Comparison of ENCODE assay signal across 9 cellular contexts in the genomic region with DNA sequence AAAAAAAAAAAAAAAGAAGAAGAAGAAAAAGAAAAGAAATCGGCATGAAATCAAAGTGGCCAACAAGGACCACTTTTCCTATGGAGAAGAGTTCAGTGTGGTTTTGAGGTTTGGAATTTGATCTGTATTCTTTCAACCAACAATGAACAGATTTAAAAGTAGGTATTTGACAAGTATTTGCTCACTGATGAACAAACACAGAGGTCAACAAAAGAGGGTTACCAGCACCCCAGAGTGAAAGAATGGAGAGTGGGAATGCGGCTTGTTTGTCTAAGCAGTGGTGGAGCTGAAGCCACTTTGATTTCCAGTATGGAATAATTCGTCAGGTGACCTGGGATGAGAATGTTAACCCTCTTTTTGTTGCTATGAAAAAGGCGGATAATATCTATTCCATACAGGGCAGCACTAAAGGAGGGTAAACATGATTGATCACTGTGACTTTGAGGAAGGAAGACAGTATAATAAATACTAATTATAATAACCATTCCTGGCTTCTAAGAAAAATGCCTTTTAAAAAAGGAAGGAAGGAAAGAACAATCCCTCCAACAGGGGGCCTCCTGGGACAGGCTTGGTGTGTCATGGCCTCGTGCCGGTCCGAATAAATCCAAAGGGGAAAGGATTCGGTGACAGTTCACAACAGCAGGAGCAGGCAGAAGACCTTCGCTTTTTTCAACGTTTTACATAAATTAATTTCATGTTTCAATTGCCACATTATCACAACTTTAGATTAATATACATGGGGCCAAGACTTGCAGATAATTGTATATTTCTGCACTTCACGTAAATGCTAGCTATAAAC. TPM values are rescaled to one million over a fixed set of nuclear protein-coding genes. Genes with fewer than 3 reads are reported as not detected.
DNase-seq lines count a peak whose midpoint lies in the region; ATAC-seq and TF ChIP-seq lines count a peak whose summit lies in the region.
"Had no signal": no experiment of that assay in that cellular context is flagged by ENCODE, and none has a peak within 500 bp of the region (broad histone marks: within the 10 kb centered on the region; RNA-seq: fewer than 3 reads in every experiment).

No MANE protein-coding gene starts in this region.

- intact Hi-C loops in Calu3 (cut with micrococcal nuclease; ENCODE audit: unreplicated experiment) = no loop called here

- H3K4me1 ChIP-seq in liver (ENCODE audit: control insufficient read depth in 4 of 4, insufficient read depth in 4 of 4, low read length in 3 of 4) = no peaks in the 10 kb centered on the region

- no peaks in the 10 kb centered on the region for H3K27me3 ChIP-seq in liver (ENCODE audit: control insufficient read depth in 4 of 4, insufficient read depth in 4 of 4, low read length in 3 of 4)

- ATAC-seq in HG02973 (IDR thresholded peaks at IDR 0.05; ENCODE audit: unreplicated experiment) (no peak), GM21447 (IDR thresholded peaks at IDR 0.05; ENCODE audit: unreplicated experiment) (no peak)

- no TSS peak for BruUV-seq in Calu3 (replicated peaks; lab: Mats Ljungman, UMichigan)

- H3K36me3 ChIP-seq in liver (ENCODE audit: control insufficient read depth in 4 of 4, insufficient read depth in 3 of 4, low read depth in 1 of 4, low read length in 3 of 4) = no peaks in the 10 kb centered on the region

- no peaks in the 10 kb centered on the region for H3K9me3 Mint-ChIP-seq in Calu3 (ENCODE audit: low read depth, unreplicated experiment)

- no peak overlapping the region for H3K9ac ChIP-seq in liver (ENCODE audit: low read depth in 1 of 2, low read length in 2 of 2)

- no peaks in the 10 kb centered on the region for H3K9me3 ChIP-seq in liver (ENCODE audit: control insufficient read depth in 4 of 4, low read length in 3 of 4)

- no peak overlapping the region for H3K4me3 ChIP-seq in liver (ENCODE audit: low read depth in 1 of 3, low read length in 3 of 3)

- WGBS in liver = 29% methylated on average over 11 of the region's 11 CpGs

- CTCF ChIA-PET in Calu3 (lab: Charles Lee) = interaction anchor here (0.9 kb wide), 1 partner anchor 57 kb away, joined by 3 read pairs; no protein-coding TSS in a partner anchor

- peaks cover 8% of the 10 kb centered on the region for H3K4me1 Mint-ChIP-seq in Calu3 (ENCODE audit: low read depth, unreplicated experiment)

- no peaks in the 10 kb centered on the region for H3K27me3 Mint-ChIP-seq in Calu3 (ENCODE audit: unreplicated experiment)

- H3K36me3 Mint-ChIP-seq in Calu3 (ENCODE audit: insufficient read depth, unreplicated experiment) = no peaks in the 10 kb centered on the region

- DNase-seq in Calu3 = peak; percentile 30
- peak; percentile 65 for DNase-seq in M059J (ENCODE audit: low read depth)
- DNase-seq in amniotic epithelial cell (ENCODE audit: low read depth) = peak; percentile 40
- no peak for DNase-seq in NCI-H187 treated with DMSO at 0.1 percent for 48 hours (lab: John Stamatoyannopoulos, UW)
- DNase-seq in activated naive CD4-positive, alpha-beta T cell treated with anti-CD3 and anti-CD28 coated beads, Interleukin-2, amount 50 U/mL, for 16 hours = no peak
- DNase-seq: T-helper 1 cell had no signal

- no peak overlapping the region for H3K4me3 Mint-ChIP-seq in Calu3 (ENCODE audit: low read depth, unreplicated experiment)

- no peak overlapping the region for H3K27ac ChIP-seq in liver (ENCODE audit: low read depth in 1 of 2, low read length in 2 of 2)

- H3K27ac Mint-ChIP-seq in Calu3 (ENCODE audit: unreplicated experiment) = no peak overlapping the region

- peak; percentile 78 to 80 for TF ChIP-seq RAD21 in liver (IDR thresholded peaks at IDR 0.05)

- TF ChIP-seq CTCF in Calu3 (IDR thresholded peaks at IDR 0.05; ENCODE audit: unreplicated experiment) (peak; percentile 15), liver (IDR thresholded peaks at IDR 0.05; ENCODE audit: low read depth, low read length, missing input control) (peak; percentile 53)

TF ChIP-seq in liver, 16 proteins besides CTCF, POLR2A, EP300 and RAD21:
- TF ChIP-seq YY1 (IDR thresholded peaks at IDR 0.05) = no peak
- TF ChIP-seq, protein P1, sequence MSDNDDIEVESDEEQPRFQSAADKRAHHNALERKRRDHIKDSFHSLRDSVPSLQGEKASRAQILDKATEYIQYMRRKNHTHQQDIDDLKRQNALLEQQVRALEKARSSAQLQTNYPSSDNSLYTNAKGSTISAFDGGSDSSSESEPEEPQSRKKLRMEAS (IDR thresholded peaks at IDR 0.05) = no peak
- TF ChIP-seq FOXA2 (IDR thresholded peaks at IDR 0.05) = no peak
- TF ChIP-seq FOXA1 (IDR thresholded peaks at IDR 0.05) = no peak
- TF ChIP-seq RXRA (IDR thresholded peaks at IDR 0.05) = no peak
- no peak for TF ChIP-seq SP1 (IDR thresholded peaks at IDR 0.05)
- TF ChIP-seq GABPA (IDR thresholded peaks at IDR 0.05 in 1 of 2, conservative IDR thresholded peaks at IDR 0.05 in 1 of 2) = no peak
- no peak for TF ChIP-seq HNF4G (IDR thresholded peaks at IDR 0.05)
- no peak for TF ChIP-seq EGR1 (IDR thresholded peaks at IDR 0.05; ENCODE audit: low read depth in 2 of 2)
- TF ChIP-seq HNF4A (conservative IDR thresholded peaks at IDR 0.05) = no peak
- TF ChIP-seq, protein P2, sequence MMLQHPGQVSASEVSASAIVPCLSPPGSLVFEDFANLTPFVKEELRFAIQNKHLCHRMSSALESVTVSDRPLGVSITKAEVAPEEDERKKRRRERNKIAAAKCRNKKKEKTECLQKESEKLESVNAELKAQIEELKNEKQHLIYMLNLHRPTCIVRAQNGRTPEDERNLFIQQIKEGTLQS (IDR thresholded peaks at IDR 0.05) = no peak
- no peak for TF ChIP-seq NR2F2 (IDR thresholded peaks at IDR 0.05)
- TF ChIP-seq, protein P3, sequence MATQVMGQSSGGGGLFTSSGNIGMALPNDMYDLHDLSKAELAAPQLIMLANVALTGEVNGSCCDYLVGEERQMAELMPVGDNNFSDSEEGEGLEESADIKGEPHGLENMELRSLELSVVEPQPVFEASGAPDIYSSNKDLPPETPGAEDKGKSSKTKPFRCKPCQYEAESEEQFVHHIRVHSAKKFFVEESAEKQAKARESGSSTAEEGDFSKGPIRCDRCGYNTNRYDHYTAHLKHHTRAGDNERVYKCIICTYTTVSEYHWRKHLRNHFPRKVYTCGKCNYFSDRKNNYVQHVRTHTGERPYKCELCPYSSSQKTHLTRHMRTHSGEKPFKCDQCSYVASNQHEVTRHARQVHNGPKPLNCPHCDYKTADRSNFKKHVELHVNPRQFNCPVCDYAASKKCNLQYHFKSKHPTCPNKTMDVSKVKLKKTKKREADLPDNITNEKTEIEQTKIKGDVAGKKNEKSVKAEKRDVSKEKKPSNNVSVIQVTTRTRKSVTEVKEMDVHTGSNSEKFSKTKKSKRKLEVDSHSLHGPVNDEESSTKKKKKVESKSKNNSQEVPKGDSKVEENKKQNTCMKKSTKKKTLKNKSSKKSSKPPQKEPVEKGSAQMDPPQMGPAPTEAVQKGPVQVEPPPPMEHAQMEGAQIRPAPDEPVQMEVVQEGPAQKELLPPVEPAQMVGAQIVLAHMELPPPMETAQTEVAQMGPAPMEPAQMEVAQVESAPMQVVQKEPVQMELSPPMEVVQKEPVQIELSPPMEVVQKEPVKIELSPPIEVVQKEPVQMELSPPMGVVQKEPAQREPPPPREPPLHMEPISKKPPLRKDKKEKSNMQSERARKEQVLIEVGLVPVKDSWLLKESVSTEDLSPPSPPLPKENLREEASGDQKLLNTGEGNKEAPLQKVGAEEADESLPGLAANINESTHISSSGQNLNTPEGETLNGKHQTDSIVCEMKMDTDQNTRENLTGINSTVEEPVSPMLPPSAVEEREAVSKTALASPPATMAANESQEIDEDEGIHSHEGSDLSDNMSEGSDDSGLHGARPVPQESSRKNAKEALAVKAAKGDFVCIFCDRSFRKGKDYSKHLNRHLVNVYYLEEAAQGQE (IDR thresholded peaks at IDR 0.05) = no peak
- TF ChIP-seq TAF1 (conservative IDR thresholded peaks at IDR 0.05) = no peak
- TF ChIP-seq, protein P4, sequence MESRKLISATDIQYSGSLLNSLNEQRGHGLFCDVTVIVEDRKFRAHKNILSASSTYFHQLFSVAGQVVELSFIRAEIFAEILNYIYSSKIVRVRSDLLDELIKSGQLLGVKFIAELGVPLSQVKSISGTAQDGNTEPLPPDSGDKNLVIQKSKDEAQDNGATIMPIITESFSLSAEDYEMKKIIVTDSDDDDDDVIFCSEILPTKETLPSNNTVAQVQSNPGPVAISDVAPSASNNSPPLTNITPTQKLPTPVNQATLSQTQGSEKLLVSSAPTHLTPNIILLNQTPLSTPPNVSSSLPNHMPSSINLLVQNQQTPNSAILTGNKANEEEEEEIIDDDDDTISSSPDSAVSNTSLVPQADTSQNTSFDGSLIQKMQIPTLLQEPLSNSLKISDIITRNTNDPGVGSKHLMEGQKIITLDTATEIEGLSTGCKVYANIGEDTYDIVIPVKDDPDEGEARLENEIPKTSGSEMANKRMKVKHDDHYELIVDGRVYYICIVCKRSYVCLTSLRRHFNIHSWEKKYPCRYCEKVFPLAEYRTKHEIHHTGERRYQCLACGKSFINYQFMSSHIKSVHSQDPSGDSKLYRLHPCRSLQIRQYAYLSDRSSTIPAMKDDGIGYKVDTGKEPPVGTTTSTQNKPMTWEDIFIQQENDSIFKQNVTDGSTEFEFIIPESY (IDR thresholded peaks at IDR 0.05) = no peak
- TF ChIP-seq JUND (IDR thresholded peaks at IDR 0.05) = no peak

RNA-seq across cellular contexts. Expression of a gene that starts 37.2 kb away (rescaled TPM):
- 15.1 and 15.4 TPM in 2 replicates for total RNA-seq in Calu3 (2022)
- 0.59 and 1.8 TPM in 2 replicates for total RNA-seq in M059J (2014; rRNA removed; shearing (Covaris generic))
- total RNA-seq in liver = not detected
- under 1 TPM in 1 of 2 donors, not detected in 1; 0.19 TPM for polyA plus RNA-seq in liver

Comparison
In these comparisons a context has a peak if more than half of its experiments do, and no peak if none do; other contexts are left out.
1. DNase-seq: peak in Calu3 (single experiment), M059J (single experiment) and amniotic epithelial cell (single experiment); none in NCI-H187 treated with DMSO at 0.1 percent for 48 hours (single experiment) and activated naive CD4-positive, alpha-beta T cell treated with anti-CD3 and anti-CD28 coated beads, Interleukin-2, amount 50 U/mL, for 16 hours (single experiment).